1 cellular context compared by ENCODE assay signal in the genomic region with DNA sequence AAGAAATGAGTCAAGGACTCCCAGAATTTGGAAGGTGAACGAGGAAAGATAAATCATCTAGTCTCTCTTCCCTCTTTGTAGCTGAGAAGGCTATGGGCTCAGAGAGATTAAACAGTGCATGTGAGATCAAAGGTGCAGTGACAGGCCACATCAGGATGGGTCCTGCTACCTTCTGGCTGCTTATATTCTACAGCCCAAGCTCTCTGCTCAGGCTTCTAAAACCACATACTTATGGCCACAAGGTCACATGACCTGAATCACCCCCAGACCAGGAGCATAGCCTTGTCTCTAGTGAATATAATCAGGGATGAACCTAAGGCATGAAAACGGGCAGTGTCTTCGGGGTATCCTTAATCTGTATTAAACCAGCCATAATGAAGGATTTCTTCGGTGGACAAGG.
TF ChIP-seq lines count a peak whose summit lies in the region.

No MANE protein-coding gene starts in this region.

TF ChIP-seq in GM12878, 131 proteins besides CTCF, POLR2A, EP300 and RAD21:
- TF ChIP-seq, protein P1, sequence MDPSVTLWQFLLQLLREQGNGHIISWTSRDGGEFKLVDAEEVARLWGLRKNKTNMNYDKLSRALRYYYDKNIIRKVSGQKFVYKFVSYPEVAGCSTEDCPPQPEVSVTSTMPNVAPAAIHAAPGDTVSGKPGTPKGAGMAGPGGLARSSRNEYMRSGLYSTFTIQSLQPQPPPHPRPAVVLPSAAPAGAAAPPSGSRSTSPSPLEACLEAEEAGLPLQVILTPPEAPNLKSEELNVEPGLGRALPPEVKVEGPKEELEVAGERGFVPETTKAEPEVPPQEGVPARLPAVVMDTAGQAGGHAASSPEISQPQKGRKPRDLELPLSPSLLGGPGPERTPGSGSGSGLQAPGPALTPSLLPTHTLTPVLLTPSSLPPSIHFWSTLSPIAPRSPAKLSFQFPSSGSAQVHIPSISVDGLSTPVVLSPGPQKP (IDR thresholded peaks at IDR 0.05; ENCODE audit: low read depth, low read length) = no peak
- no peak for TF ChIP-seq PML (IDR thresholded peaks at IDR 0.05; ENCODE audit: low read length)
- 0 out of 2 replicates have a peak, but pooled peaks have one; percentile 8 for TF ChIP-seq RUNX3 (IDR thresholded peaks at IDR 0.05; ENCODE audit: low read length)
